16 cellular contexts compared by ENCODE assay signal in the genomic region with DNA sequence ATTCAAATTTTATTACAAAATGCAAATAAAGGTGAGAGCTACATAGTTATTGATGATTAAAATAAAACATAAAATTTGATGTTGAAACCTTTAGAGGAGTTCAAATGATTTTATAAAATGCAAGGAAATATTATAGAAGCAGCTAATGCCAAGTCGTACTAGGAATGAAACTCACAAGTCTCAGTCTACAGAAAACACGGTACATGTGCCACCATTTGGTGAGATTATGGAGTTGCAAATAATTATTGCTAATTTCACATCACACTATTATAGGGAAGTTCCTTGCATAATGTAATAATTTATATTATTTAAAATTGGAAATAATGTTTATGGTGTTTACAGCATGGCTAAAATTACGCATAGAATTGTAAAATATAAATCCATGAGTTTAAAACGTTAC.
"Had no signal": no experiment of that assay in that cellular context is flagged by ENCODE, and none has a peak within 500 bp of the region (broad histone marks: within the 10 kb centered on the region; RNA-seq: fewer than 3 reads in every experiment).

No MANE protein-coding gene starts in this region.

- H3K36me3 Mint-ChIP-seq: activated CD4-positive, alpha-beta memory T cell treated with anti-CD3 and anti-CD28 coated beads for 36 hours; activated CD8-positive, alpha-beta memory T cell treated with anti-CD3 and anti-CD28 coated beads, Interleukin-2, amount 10 ng/mL, durations not matched to agents 7 days and 5 days; activated naive CD4-positive, alpha-beta T cell treated with anti-CD3 and anti-CD28 coated beads, Interleukin-2, amount 10 ng/mL, durations not matched to agents 7 days and 5 days had no signal

- ATAC-seq: activated CD8-positive, alpha-beta memory T cell treated with anti-CD3 and anti-CD28 coated beads, Interleukin-2, amount 10 ng/mL, durations not matched to agents 7 days and 5 days; esophagus mucosa had no signal

- H3K27ac ChIP-seq: adrenal gland, cardiac muscle cell, dorsolateral prefrontal cortex, sigmoid colon, thoracic aorta had no signal

- H3K27me3 Mint-ChIP-seq: activated CD4-positive, alpha-beta memory T cell treated with anti-CD3 and anti-CD28 coated beads for 36 hours; activated CD8-positive, alpha-beta memory T cell treated with anti-CD3 and anti-CD28 coated beads, Interleukin-2, amount 10 ng/mL, durations not matched to agents 7 days and 5 days; activated naive CD4-positive, alpha-beta T cell treated with anti-CD3 and anti-CD28 coated beads, Interleukin-2, amount 10 ng/mL, durations not matched to agents 7 days and 5 days had no signal

- H3K36me3 ChIP-seq: adrenal gland, cardiac muscle cell, sigmoid colon, thoracic aorta had no signal

- H3K4me3 Mint-ChIP-seq: activated CD4-positive, alpha-beta memory T cell treated with anti-CD3 and anti-CD28 coated beads for 36 hours; activated CD8-positive, alpha-beta memory T cell treated with anti-CD3 and anti-CD28 coated beads, Interleukin-2, amount 10 ng/mL, durations not matched to agents 7 days and 5 days; activated naive CD4-positive, alpha-beta T cell treated with anti-CD3 and anti-CD28 coated beads, Interleukin-2, amount 10 ng/mL, durations not matched to agents 7 days and 5 days; neural crest cell had no signal

- H3K9me3 ChIP-seq: adrenal gland, sigmoid colon, thoracic aorta had no signal

- DNase-seq: activated CD4-positive, alpha-beta memory T cell treated with anti-CD3 and anti-CD28 coated beads for 36 hours; activated CD4-positive, CD25-positive, alpha-beta regulatory T cell treated with anti-CD3 and anti-CD28 coated beads, Interleukin-2, amount 50 U/mL, for 72 hours; activated CD8-positive, alpha-beta memory T cell treated with anti-CD3 and anti-CD28 coated beads, Interleukin-2, amount 10 ng/mL, durations not matched to agents 7 days and 5 days; activated naive CD4-positive, alpha-beta T cell treated with anti-CD3 and anti-CD28 coated beads, Interleukin-2, amount 10 ng/mL, durations not matched to agents 7 days and 5 days; activated T-cell treated with anti-CD3 and anti-CD28 coated beads, Interleukin-2, amount 50 U/mL, for 1 hour; adrenal gland; dorsolateral prefrontal cortex; midbrain; sigmoid colon; stimulated activated CD4-positive, alpha-beta T cell treated with anti-CD3 and anti-CD28 coated beads, Interleukin-1b, Interleukin-23, amount 100 ng/mL, for 48 hours; T1000 had no signal

- H3K4me3 ChIP-seq: adrenal gland, cardiac muscle cell, dorsolateral prefrontal cortex, lung, sigmoid colon, thoracic aorta had no signal

- H3K27ac Mint-ChIP-seq: activated CD4-positive, alpha-beta memory T cell treated with anti-CD3 and anti-CD28 coated beads for 36 hours; activated CD8-positive, alpha-beta memory T cell treated with anti-CD3 and anti-CD28 coated beads, Interleukin-2, amount 10 ng/mL, durations not matched to agents 7 days and 5 days; activated naive CD4-positive, alpha-beta T cell treated with anti-CD3 and anti-CD28 coated beads, Interleukin-2, amount 10 ng/mL, durations not matched to agents 7 days and 5 days had no signal

- H3K4me1 Mint-ChIP-seq: activated CD8-positive, alpha-beta memory T cell treated with anti-CD3 and anti-CD28 coated beads, Interleukin-2, amount 10 ng/mL, durations not matched to agents 7 days and 5 days; activated naive CD4-positive, alpha-beta T cell treated with anti-CD3 and anti-CD28 coated beads, Interleukin-2, amount 10 ng/mL, durations not matched to agents 7 days and 5 days; neural crest cell had no signal

- H3K9me3 Mint-ChIP-seq: activated naive CD4-positive, alpha-beta T cell treated with anti-CD3 and anti-CD28 coated beads, Interleukin-2, amount 10 ng/mL, durations not matched to agents 7 days and 5 days; neural crest cell had no signal

- H3K4me1 ChIP-seq: sigmoid colon had no signal

- H3K27me3 ChIP-seq: adrenal gland, cardiac muscle cell, sigmoid colon had no signal
